In the genomic region with DNA sequence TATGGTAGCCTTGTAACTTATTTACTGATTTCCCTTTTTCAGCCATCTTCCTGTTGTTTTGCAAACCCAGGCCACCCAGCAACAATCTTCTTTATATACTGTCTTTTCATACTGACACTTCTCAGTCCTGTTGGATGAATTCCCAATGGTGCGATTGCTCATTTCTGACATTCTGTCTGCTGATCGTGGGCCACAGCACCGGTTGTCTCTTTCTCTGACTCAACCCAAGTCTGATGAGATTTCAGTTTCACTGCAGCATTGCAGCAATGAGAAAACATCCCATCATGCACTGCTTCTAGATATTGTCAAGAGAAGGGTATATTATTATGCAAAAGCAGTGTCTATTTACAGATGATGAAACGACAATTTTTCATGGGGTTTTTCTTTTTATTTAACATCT, we compare ENCODE assay signal across 9 cellular contexts.
DNase-seq lines count a peak whose midpoint lies in the region; ATAC-seq, FAIRE-seq and TF ChIP-seq lines count a peak whose summit lies in the region.
"Had no signal": no experiment of that assay in that cellular context is flagged by ENCODE, and none has a peak within 500 bp of the region (broad histone marks: within the 10 kb centered on the region; RNA-seq: fewer than 3 reads in every experiment).

No MANE protein-coding gene starts in this region.

- in situ Hi-C loops in GM12878 (cut with MboI) = no loop called here

- no peaks in the 10 kb centered on the region for H3K4me1 Mint-ChIP-seq in activated naive CD8-positive, alpha-beta T cell treated with anti-CD3 and anti-CD28 coated beads, Interleukin-2, amount 50 U/mL, for 24 hours
- H3K4me1 Mint-ChIP-seq: immature natural killer cell had no signal

- 0% methylated on average over 4 of the region's 4 CpGs for WGBS in GM12878 (ENCODE audit: insufficient coverage, insufficient replicate concordance, low lambda C conversion rate, missing lambda C conversion rate)

- no peaks in the 10 kb centered on the region for H3K4me1 ChIP-seq in GM12878 (ENCODE audit: control insufficient read depth, insufficient read depth, low read length)

- FAIRE-seq in GM12878 (lab: Jason Lieb, UNC) = peak; percentile 52

- H3K9me3 Mint-ChIP-seq in activated naive CD8-positive, alpha-beta T cell treated with anti-CD3 and anti-CD28 coated beads, Interleukin-2, amount 50 U/mL, for 24 hours = no peaks in the 10 kb centered on the region
- H3K9me3 Mint-ChIP-seq: immature natural killer cell had no signal

- H3K27me3 ChIP-seq in GM12878 (replicated peaks in 1 of 2; ENCODE audit: control insufficient read depth in 2 of 2, insufficient read depth in 2 of 2, low read length in 1 of 2) = no peaks in the 10 kb centered on the region

- no peak for TF ChIP-seq CTCF in GM12878 (IDR thresholded peaks at IDR 0.05 in 2 of 3, conservative IDR thresholded peaks at IDR 0.05 in 1 of 3; ENCODE audit: control insufficient read depth in 2 of 3, extremely low read depth in 1 of 3, insufficient read depth in 1 of 3, low read depth in 3 of 3, low read length in 3 of 3)

- peaks cover 3% of the 10 kb centered on the region for H3K27me3 Mint-ChIP-seq in activated naive CD8-positive, alpha-beta T cell treated with anti-CD3 and anti-CD28 coated beads, Interleukin-2, amount 50 U/mL, for 24 hours

- peak overlapping the region; percentile 7; the same call in 1 of the 2 replicates for H2AFZ ChIP-seq in GM12878 (ENCODE audit: control insufficient read depth, low read depth, low read length)

- no peak overlapping the region for H3K27ac ChIP-seq in GM12878 (ENCODE audit: control insufficient read depth, insufficient read depth)

- H4K20me1 ChIP-seq in GM12878 (ENCODE audit: control insufficient read depth, insufficient read depth) = no peaks in the 10 kb centered on the region

- no peaks in the 10 kb centered on the region for H3K36me3 ChIP-seq in GM12878 (ENCODE audit: control insufficient read depth in 2 of 2, insufficient read depth in 2 of 2, low read length in 1 of 2)

- RAD21 ChIA-PET in GM12878 (lab: Charles Lee; ENCODE audit: unreplicated experiment) = no interaction called here

- TF ChIP-seq POLR2A in GM12878 (IDR thresholded peaks at IDR 0.05; ENCODE audit: low read depth, low read length) = no peak

- no peak overlapping the region for H3K4me3 ChIP-seq in GM12878

- TF ChIP-seq RAD21 in GM12878 (IDR thresholded peaks at IDR 0.05; ENCODE audit: insufficient read depth, low read depth, low read length) = no peak

- no peaks in the 10 kb centered on the region for H3K79me2 ChIP-seq in GM12878 (ENCODE audit: control insufficient read depth, insufficient read depth, low read length)

- no TSS peak for BruUV-seq in GM12878 (replicated peaks; lab: Mats Ljungman, UMichigan)

- intact Hi-C loops in GM12878 (cut with micrococcal nuclease; ENCODE audit: unreplicated experiment) = no loop called here

- H3K4me3 Mint-ChIP-seq in activated naive CD8-positive, alpha-beta T cell treated with anti-CD3 and anti-CD28 coated beads, Interleukin-2, amount 50 U/mL, for 24 hours = no peak overlapping the region
- H3K4me3 Mint-ChIP-seq: immature natural killer cell had no signal

- POLR2A ChIA-PET in GM12878 (lab: Charles Lee) = interaction anchor here (0.6 kb wide), 1 partner anchor 142 kb away, joined by 3 read pairs; no protein-coding TSS in a partner anchor

- TF ChIP-seq EP300 in GM12878 (IDR thresholded peaks at IDR 0.05; ENCODE audit: borderline replicate concordance in 1 of 2, control insufficient read depth in 1 of 2, low read depth in 2 of 2, low read length in 2 of 2) = no peak

- SMC1A ChIA-PET in GM12878 (lab: Charles Lee; ENCODE audit: uncharacterized antibody, unreplicated experiment) = no interaction called here

- peak; percentile 54 for DNase-seq in Daoy (ENCODE audit: low read depth)
- peak; percentile 16 for DNase-seq in GM12878 (ENCODE audit: low read depth, low spot score)
- DNase-seq in NCI-H226 = no peak
- DNase-seq in NCI-H187 (lab: John Stamatoyannopoulos, UW) = no peak
- DNase-seq in C1 segment of cervical spinal cord (lab: John Stamatoyannopoulos, UW) = no peak
- no peak for DNase-seq in activated naive CD8-positive, alpha-beta T cell treated with anti-CD3 and anti-CD28 coated beads, Interleukin-2, amount 50 U/mL, for 24 hours
- DNase-seq: immature natural killer cell had no signal

- peak; percentile 76 for ATAC-seq in GM19397 (IDR thresholded peaks at IDR 0.05; ENCODE audit: unreplicated experiment)
- peak; percentile 76 for ATAC-seq in HG03108 (IDR thresholded peaks at IDR 0.05; ENCODE audit: unreplicated experiment)
- ATAC-seq in GM12878 = peak; percentile 53
- ATAC-seq in activated naive CD8-positive, alpha-beta T cell treated with anti-CD3 and anti-CD28 coated beads, Interleukin-2, amount 50 U/mL, for 24 hours = no peak

- CTCF ChIA-PET in GM12878 (lab: Yijun Ruan, JAX) = no interaction called here

- H3K27ac Mint-ChIP-seq in activated naive CD8-positive, alpha-beta T cell treated with anti-CD3 and anti-CD28 coated beads, Interleukin-2, amount 50 U/mL, for 24 hours = no peak overlapping the region
- H3K27ac Mint-ChIP-seq: immature natural killer cell had no signal

- no peaks in the 10 kb centered on the region for H3K9me3 ChIP-seq in GM12878 (replicated peaks; ENCODE audit: control insufficient read depth, insufficient read depth, low read length)

- no peak overlapping the region for H3K9ac ChIP-seq in GM12878 (ENCODE audit: control insufficient read depth, insufficient read depth, low read length)

- H3K4me2 ChIP-seq in GM12878 (ENCODE audit: control insufficient read depth, insufficient read depth) = no peak overlapping the region

- H3K36me3 Mint-ChIP-seq in activated naive CD8-positive, alpha-beta T cell treated with anti-CD3 and anti-CD28 coated beads, Interleukin-2, amount 50 U/mL, for 24 hours (ENCODE audit: low read depth) = no peaks in the 10 kb centered on the region
- H3K36me3 Mint-ChIP-seq: immature natural killer cell had no signal

TF ChIP-seq in GM12878, 131 proteins besides CTCF, POLR2A, EP300 and RAD21:
- no peak for TF ChIP-seq NFYA (IDR thresholded peaks at IDR 0.05; ENCODE audit: borderline replicate concordance, low read depth, low read length)
- TF ChIP-seq PAX5 (IDR thresholded peaks at IDR 0.05; ENCODE audit: borderline replicate concordance, low read depth, low read length) = peak; percentile 36; the same call in 1 of the 2 replicates
- no peak for TF ChIP-seq SMAD1 (IDR thresholded peaks at IDR 0.05; ENCODE audit: low read depth, partially characterized antibody)
- no peak for TF ChIP-seq SPI1 (IDR thresholded peaks at IDR 0.05; ENCODE audit: borderline replicate concordance, insufficient read depth, low read depth, low read length)
- TF ChIP-seq SUZ12 (IDR thresholded peaks at IDR 0.05; ENCODE audit: unreplicated experiment) = no peak
- peak; percentile 53; the same call in 1 of the 2 replicates for TF ChIP-seq JUNB (IDR thresholded peaks at IDR 0.05)
- no peak for TF ChIP-seq ATF7 (IDR thresholded peaks at IDR 0.05; ENCODE audit: low read depth)
- no peak for TF ChIP-seq SUPT20H (IDR thresholded peaks at IDR 0.05; ENCODE audit: borderline replicate concordance, control insufficient read depth, low read depth, low read length)
- TF ChIP-seq, protein P1, sequence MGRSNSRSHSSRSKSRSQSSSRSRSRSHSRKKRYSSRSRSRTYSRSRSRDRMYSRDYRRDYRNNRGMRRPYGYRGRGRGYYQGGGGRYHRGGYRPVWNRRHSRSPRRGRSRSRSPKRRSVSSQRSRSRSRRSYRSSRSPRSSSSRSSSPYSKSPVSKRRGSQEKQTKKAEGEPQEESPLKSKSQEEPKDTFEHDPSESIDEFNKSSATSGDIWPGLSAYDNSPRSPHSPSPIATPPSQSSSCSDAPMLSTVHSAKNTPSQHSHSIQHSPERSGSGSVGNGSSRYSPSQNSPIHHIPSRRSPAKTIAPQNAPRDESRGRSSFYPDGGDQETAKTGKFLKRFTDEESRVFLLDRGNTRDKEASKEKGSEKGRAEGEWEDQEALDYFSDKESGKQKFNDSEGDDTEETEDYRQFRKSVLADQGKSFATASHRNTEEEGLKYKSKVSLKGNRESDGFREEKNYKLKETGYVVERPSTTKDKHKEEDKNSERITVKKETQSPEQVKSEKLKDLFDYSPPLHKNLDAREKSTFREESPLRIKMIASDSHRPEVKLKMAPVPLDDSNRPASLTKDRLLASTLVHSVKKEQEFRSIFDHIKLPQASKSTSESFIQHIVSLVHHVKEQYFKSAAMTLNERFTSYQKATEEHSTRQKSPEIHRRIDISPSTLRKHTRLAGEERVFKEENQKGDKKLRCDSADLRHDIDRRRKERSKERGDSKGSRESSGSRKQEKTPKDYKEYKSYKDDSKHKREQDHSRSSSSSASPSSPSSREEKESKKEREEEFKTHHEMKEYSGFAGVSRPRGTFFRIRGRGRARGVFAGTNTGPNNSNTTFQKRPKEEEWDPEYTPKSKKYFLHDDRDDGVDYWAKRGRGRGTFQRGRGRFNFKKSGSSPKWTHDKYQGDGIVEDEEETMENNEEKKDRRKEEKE (IDR thresholded peaks at IDR 0.05) = no peak
- TF ChIP-seq GABPA (IDR thresholded peaks at IDR 0.05; ENCODE audit: low read depth) = no peak

Comparison
In these comparisons a context has a peak if more than half of its experiments do, and no peak if none do; other contexts are left out.
1. DNase-seq: peak in Daoy (single experiment) and GM12878 (single experiment); none in NCI-H226 (single experiment), NCI-H187 (0 of 2), C1 segment of cervical spinal cord (0 of 14) and activated naive CD8-positive, alpha-beta T cell treated with anti-CD3 and anti-CD28 coated beads, Interleukin-2, amount 50 U/mL, for 24 hours (single experiment).